Comparison of ENCODE assay signal across 24 cellular contexts in genomic region chr2:85033388-85033787, GRCh38.
"Had no signal": no experiment of that assay in that cellular context is flagged by ENCODE, and none has a peak within 500 bp of the region (broad histone marks: within the 10 kb centered on the region; RNA-seq: fewer than 3 reads in every experiment).

No MANE protein-coding gene starts in this region.

- H3K27ac ChIP-seq: breast epithelium, colonic mucosa, gastrocnemius medialis, hepatocyte, left ventricle myocardium inferior, thoracic aorta, vagina, WERI-Rb-1 had no signal

- H3K27me3 ChIP-seq: breast epithelium, colonic mucosa, gastrocnemius medialis, hepatocyte, vagina had no signal

- H3K4me3 ChIP-seq: breast epithelium, colonic mucosa, gastrocnemius medialis, hepatocyte, left ventricle myocardium inferior, lung, mucosa of descending colon, thoracic aorta, vagina had no signal

- H3K9me3 ChIP-seq: breast epithelium, colonic mucosa, gastrocnemius medialis, left ventricle myocardium inferior, mucosa of descending colon, thoracic aorta, vagina had no signal

- H3K4me1 ChIP-seq: breast epithelium, colonic mucosa, gastrocnemius medialis had no signal

- DNase-seq: activated CD4-positive, alpha-beta T cell treated with anti-CD3 and anti-CD28 coated beads for 48 hours; activated CD4-positive, alpha-beta T cell treated with anti-CD3 and anti-CD28 coated beads, Interleukin-2, amount 50 U/mL, for 48 hours; activated CD8-positive, alpha-beta memory T cell treated with anti-CD3 and anti-CD28 coated beads, Interleukin-2, amount 50 U/mL, for 48 hours; activated naive CD8-positive, alpha-beta T cell treated with anti-CD3 and anti-CD28 coated beads, Interleukin-2, amount 50 U/mL, for 24 hours; activated T-cell treated with anti-CD3 and anti-CD28 coated beads, Interleukin-2, amount 50 U/mL, for 48 hours; colonic mucosa; effector CD8-positive, alpha-beta T cell; erythroblast; gastrocnemius medialis; islet precursor cell; left ventricle myocardium inferior; mucosa of descending colon; posterior cingulate gyrus; right cardiac atrium; stimulated activated CD4-positive, alpha-beta T cell treated with anti-CD3 and anti-CD28 coated beads, Interleukin-15, amount 100 ng/mL, for 24 hours; stimulated activated CD4-positive, alpha-beta T cell treated with anti-CD3 and anti-CD28 coated beads, Interleukin-2, amount 100 ng/mL, for 24 hours; stimulated activated naive CD4-positive, alpha-beta T cell treated with Interleukin-2 at 50 U/mL for 16 hours; T-cell; WERI-Rb-1 had no signal

- H3K36me3 ChIP-seq: breast epithelium had no signal
